ENCODE assay signal across 8 cellular contexts in the genomic region with DNA sequence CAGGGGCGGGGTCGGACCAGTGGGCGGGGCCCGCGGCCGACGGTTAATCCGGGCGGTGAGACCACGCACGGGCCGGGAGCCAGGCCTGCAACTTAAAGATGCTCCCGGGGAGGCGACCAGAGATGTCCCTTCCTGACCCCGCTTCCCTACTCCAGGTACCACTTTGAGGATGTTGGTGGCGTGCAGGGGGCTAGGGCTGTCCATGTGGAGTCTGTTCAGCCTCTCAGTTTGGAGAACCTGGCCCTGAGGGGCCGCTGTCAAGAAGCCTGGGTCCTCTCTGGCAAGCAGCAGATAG. TPM values are rescaled to one million over a fixed set of nuclear protein-coding genes. Genes with fewer than 3 reads are reported as not detected.
DNase-seq lines count a peak whose midpoint lies in the region; ATAC-seq and TF ChIP-seq lines count a peak whose summit lies in the region.

No MANE protein-coding gene starts in this region.

- H3K9me3 ChIP-seq in uterus, result no peaks in the 10 kb centered on the region

- H3K4me3 ChIP-seq in LNCaP clone FGC (ENCODE audit: low read depth, low read length) (peak overlapping the region; percentile 62), uterus (peak overlapping the region; percentile 88 to 89)

- intact Hi-C loops in MCF 10A (cut with micrococcal nuclease) (no loop called here), uterus (cut with DNase I; ENCODE audit: low total_unique reads) (no loop called here)

- ATAC-seq in GM18498 (IDR thresholded peaks at IDR 0.05; ENCODE audit: unreplicated experiment), result peak; percentile 54
- no peak for ATAC-seq in HG02885 (IDR thresholded peaks at IDR 0.05; ENCODE audit: poor library complexity, unreplicated experiment)
- no peak for ATAC-seq in GM21423 (IDR thresholded peaks at IDR 0.05; ENCODE audit: unreplicated experiment)

- H3K4me1 ChIP-seq in uterus, result peaks cover 0 to 6% of the 10 kb centered on the region in 2 donors

- H3K4me1 Mint-ChIP-seq in MCF 10A (ENCODE audit: insufficient read depth, unreplicated experiment), result peaks cover 10% of the 10 kb centered on the region

- H3K27ac Mint-ChIP-seq in MCF 10A (ENCODE audit: low read depth, unreplicated experiment), result peak overlapping the region; percentile 88

- TSS peak; percentile 88 for BruUV-seq in MCF 10A (replicated peaks; lab: Mats Ljungman, UMichigan)

- peak overlapping the region; percentile 92 to 96 for H3K27ac ChIP-seq in uterus

- CTCF ChIA-PET in MCF 10A (lab: Yijun Ruan, JAX), result interaction anchor here (0.5 to 1.0 kb wide), 4 partner anchors 12 to 834 kb away, joined by 3 to 8 read pairs (median 3); no protein-coding TSS in a partner anchor

- H3K9me3 Mint-ChIP-seq in MCF 10A (ENCODE audit: unreplicated experiment), result no peaks in the 10 kb centered on the region

- no peaks in the 10 kb centered on the region for H3K27me3 Mint-ChIP-seq in MCF 10A (ENCODE audit: insufficient read depth, unreplicated experiment)

- no peaks in the 10 kb centered on the region for H3K36me3 Mint-ChIP-seq in MCF 10A (ENCODE audit: insufficient read depth, unreplicated experiment)

- peak overlapping the region; percentile 90 for H3K4me3 Mint-ChIP-seq in MCF 10A (ENCODE audit: unreplicated experiment)

- no peaks in the 10 kb centered on the region for H3K36me3 ChIP-seq in uterus

- POLR2A ChIA-PET in MCF 10A (lab: Yijun Ruan, JAX), result interaction anchor here (0.6 to 2.5 kb wide), 18 partner anchors 10 to 1637 kb away, joined by 3 to 34 read pairs (median 6); a partner anchor contains a TSS

- no peaks in the 10 kb centered on the region for H3K27me3 ChIP-seq in uterus

- TF ChIP-seq CTCF in LNCaP clone FGC (IDR thresholded peaks at IDR 0.05; ENCODE audit: control insufficient read depth, extremely low read depth, insufficient read depth), result no peak
- TF ChIP-seq CTCF in MCF 10A (IDR thresholded peaks at IDR 0.05; ENCODE audit: unreplicated experiment), result no peak
- TF ChIP-seq CTCF in uterus (IDR thresholded peaks at IDR 0.05), result no peak

- TF ChIP-seq POLR2A in uterus (IDR thresholded peaks at IDR 0.05), result no peak

- DNase-seq in LNCaP clone FGC (ENCODE audit: low read depth) (no peak), MCF 10A (ENCODE audit: unreplicated experiment) (no peak), mesenteric fat pad (ENCODE audit: low spot score) (peak; percentile 93), uterus (peak in 1 of 2 donors; percentile 82), NCI-H1048 (lab: John Stamatoyannopoulos, UW) (no peak)

RNA-seq across cellular contexts. Expression of a gene that starts 0.6 kb away (rescaled TPM):
- 38.6 and 41.8 TPM in 2 replicates for total RNA-seq in MCF 10A (2022)
- total RNA-seq in mesenteric fat pad, result 20.8 TPM
- total RNA-seq in uterus, result 10 to 100 TPM in 2 of 4 donors, 1 to 10 TPM in 2; 5.1 to 39.6 (median 16.4) TPM

RNA-seq across cellular contexts. Expression of a gene that starts 6.2 kb away (rescaled TPM):
- total RNA-seq in MCF 10A (2022) (2.2 and 4.0 TPM in 2 replicates), mesenteric fat pad (3.9 TPM), uterus (1 to 10 TPM in 2 of 4 donors, under 1 TPM in 2; 0.29 to 3.4 (median 0.95) TPM)

RNA-seq across cellular contexts. Expression of a gene that starts 21.0 kb away (rescaled TPM):
- total RNA-seq in MCF 10A (2022) (not detected in 2 replicates), mesenteric fat pad (71.8 TPM), uterus (10 to 100 TPM in 1 of 4 donors, 1 to 10 TPM in 3; 1.0 to 35.5 (median 4.8) TPM)

RNA-seq across cellular contexts. Expression of a gene that starts 40.0 kb away (rescaled TPM):
- total RNA-seq in MCF 10A (2022), result 54.4 and 66.2 TPM in 2 replicates
- total RNA-seq in mesenteric fat pad, result 39.2 TPM
- 10 to 100 TPM; 13.6 to 54.0 (median 40.0) TPM for total RNA-seq in uterus

RNA-seq across cellular contexts. Expression of a gene that starts 41.2 kb away (rescaled TPM):
- 30.5 and 33.1 TPM in 2 replicates for total RNA-seq in MCF 10A (2022)
- 34.3 TPM for total RNA-seq in mesenteric fat pad
- 10 to 100 TPM in 3 of 4 donors, 1 to 10 TPM in 1; 8.2 to 83.0 (median 20.0) TPM for total RNA-seq in uterus
